Comparison of ENCODE assay signal across 11 cellular contexts in the genomic region with DNA sequence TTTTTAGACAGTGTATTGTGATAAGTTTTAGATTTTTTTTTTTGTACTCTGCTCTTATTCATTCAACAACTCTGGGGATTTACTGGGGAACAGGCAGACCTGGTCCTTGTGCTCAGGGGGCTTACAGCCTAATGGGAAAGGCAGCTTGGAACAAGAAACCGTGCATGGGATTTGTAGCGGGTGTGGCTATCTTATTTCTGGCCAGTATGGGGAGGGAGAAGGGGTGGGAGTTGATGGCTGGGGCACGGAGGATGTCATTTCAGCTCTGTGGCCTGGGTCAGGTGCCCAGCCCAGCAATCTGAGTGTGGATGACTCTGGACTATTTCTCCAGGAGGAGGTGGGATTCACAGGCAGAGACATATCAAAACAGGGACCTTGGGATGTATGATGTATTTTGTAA. TPM values are rescaled to one million over a fixed set of nuclear protein-coding genes. Genes with fewer than 3 reads are reported as not detected.
DNase-seq lines count a peak whose midpoint lies in the region; ATAC-seq and TF ChIP-seq lines count a peak whose summit lies in the region.
"Had no signal": no experiment of that assay in that cellular context is flagged by ENCODE, and none has a peak within 500 bp of the region (broad histone marks: within the 10 kb centered on the region; RNA-seq: fewer than 3 reads in every experiment).

No MANE protein-coding gene starts in this region.

- H3K27ac ChIP-seq in esophagus (ENCODE audit: low read depth in 2 of 2, low read length in 1 of 2): peak overlapping the region; percentile 22 to 65
- H3K27ac ChIP-seq: WERI-Rb-1 had no signal

- H3K27me3 ChIP-seq in esophagus (ENCODE audit: control insufficient read depth in 1 of 2, insufficient read depth in 2 of 2, low read length in 2 of 2): no peaks in the 10 kb centered on the region

- no peaks in the 10 kb centered on the region for H3K36me3 Mint-ChIP-seq in activated naive CD4-positive, alpha-beta T cell treated with anti-CD3 and anti-CD28 coated beads for 36 hours (ENCODE audit: low read depth)
- H3K36me3 Mint-ChIP-seq in natural killer cell (no peaks in the 10 kb centered on the region), type B pancreatic cell (peaks cover 5% of the 10 kb centered on the region)

- ATAC-seq in natural killer cell: no peak
- no peak for ATAC-seq in mucosa of descending colon
- ATAC-seq in HG03521 (IDR thresholded peaks at IDR 0.05; ENCODE audit: unreplicated experiment): no peak

- H3K4me3 ChIP-seq in esophagus (ENCODE audit: low read depth in 1 of 2, low read length in 2 of 2): no peak overlapping the region
- no peak overlapping the region for H3K4me3 ChIP-seq in mucosa of descending colon

- peak overlapping the region; percentile 88 for H3K27ac Mint-ChIP-seq in activated naive CD4-positive, alpha-beta T cell treated with anti-CD3 and anti-CD28 coated beads for 36 hours
- H3K27ac Mint-ChIP-seq in natural killer cell (peak overlapping the region; percentile 41 to 81), type B pancreatic cell (peak overlapping the region; percentile 90)

- no peaks in the 10 kb centered on the region for H3K9me3 ChIP-seq in esophagus (ENCODE audit: control insufficient read depth in 2 of 2, insufficient read depth in 1 of 2, low read depth in 1 of 2, low read length in 1 of 2)
- H3K9me3 ChIP-seq in mucosa of descending colon: no peaks in the 10 kb centered on the region

- intact Hi-C loops in activated naive CD4-positive, alpha-beta T cell treated with anti-CD3 and anti-CD28 coated beads for 36 hours (cut with micrococcal nuclease): loop anchor here (1.0 kb wide), 5 partner anchors 15 to 61 kb away; no protein-coding TSS in a partner anchor
- intact Hi-C loops in natural killer cell (cut with micrococcal nuclease): no loop called here
- intact Hi-C loops in mucosa of descending colon (cut with DNase I, micrococcal nuclease): no loop called here

- H3K4me3 Mint-ChIP-seq in activated naive CD4-positive, alpha-beta T cell treated with anti-CD3 and anti-CD28 coated beads for 36 hours: no peak overlapping the region
- no peak overlapping the region for H3K4me3 Mint-ChIP-seq in natural killer cell
- H3K4me3 Mint-ChIP-seq in type B pancreatic cell: no peak overlapping the region
- H3K4me3 Mint-ChIP-seq: central memory CD8-positive, alpha-beta T cell had no signal

- TF ChIP-seq CTCF in natural killer cell (IDR thresholded peaks at IDR 0.05) (no peak), type B pancreatic cell (conservative IDR thresholded peaks at IDR 0.05) (no peak), mucosa of descending colon (IDR thresholded peaks at IDR 0.05) (no peak)

- H3K27me3 Mint-ChIP-seq in activated naive CD4-positive, alpha-beta T cell treated with anti-CD3 and anti-CD28 coated beads for 36 hours (ENCODE audit: low read depth): no peaks in the 10 kb centered on the region
- no peaks in the 10 kb centered on the region for H3K27me3 Mint-ChIP-seq in natural killer cell (ENCODE audit: low read depth in 2 of 2)
- H3K27me3 Mint-ChIP-seq in type B pancreatic cell: no peaks in the 10 kb centered on the region
- H3K27me3 Mint-ChIP-seq: central memory CD8-positive, alpha-beta T cell had no signal

- CTCF ChIA-PET in activated naive CD4-positive, alpha-beta T cell treated with anti-CD3 and anti-CD28 coated beads for 36 hours (lab: Charles Lee): interaction anchor here (1.4 kb wide), 1 partner anchor 48 kb away, joined by 4 read pairs; no protein-coding TSS in a partner anchor

- H3K36me3 ChIP-seq in esophagus (ENCODE audit: control insufficient read depth in 2 of 2, insufficient read depth in 2 of 2, low read length in 1 of 2) (no peaks in the 10 kb centered on the region), mucosa of descending colon (ENCODE audit: low read depth) (no peaks in the 10 kb centered on the region)

- DNase-seq in activated naive CD4-positive, alpha-beta T cell treated with anti-CD3 and anti-CD28 coated beads for 36 hours: no peak
- DNase-seq in activated naive CD4-positive, alpha-beta T cell treated with Interleukin-2 at 50 U/mL for 16 hours: no peak
- no peak for DNase-seq in natural killer cell
- DNase-seq in type B pancreatic cell (ENCODE audit: extremely low spot score, unreplicated experiment): no peak
- DNase-seq in mucosa of descending colon: no peak
- DNase-seq in putamen (ENCODE audit: low spot score): no peak
- DNase-seq: NCI-H524, WERI-Rb-1 had no signal

- H3K4me1 Mint-ChIP-seq in activated naive CD4-positive, alpha-beta T cell treated with anti-CD3 and anti-CD28 coated beads for 36 hours (ENCODE audit: low read depth): peaks cover 55% of the 10 kb centered on the region
- H3K4me1 Mint-ChIP-seq in natural killer cell: peaks cover 30 to 45% of the 10 kb centered on the region in 2 donors
- H3K4me1 Mint-ChIP-seq in type B pancreatic cell (ENCODE audit: unreplicated experiment): peaks cover 51% of the 10 kb centered on the region

- 57 to 65% methylated on average over 3 of the region's 3 CpGs for WGBS in esophagus, 2 donors

- H3K4me1 ChIP-seq in esophagus (ENCODE audit: control insufficient read depth in 2 of 2, insufficient read depth in 2 of 2, low read length in 1 of 2): peaks cover 2 to 6% of the 10 kb centered on the region in 2 donors
- peaks cover 5% of the 10 kb centered on the region for H3K4me1 ChIP-seq in mucosa of descending colon (ENCODE audit: low read depth)

- H3K9me3 Mint-ChIP-seq in activated naive CD4-positive, alpha-beta T cell treated with anti-CD3 and anti-CD28 coated beads for 36 hours: no peaks in the 10 kb centered on the region
- H3K9me3 Mint-ChIP-seq in natural killer cell: no peaks in the 10 kb centered on the region
- H3K9me3 Mint-ChIP-seq in type B pancreatic cell: no peaks in the 10 kb centered on the region
- H3K9me3 Mint-ChIP-seq: central memory CD8-positive, alpha-beta T cell had no signal

RNA-seq across cellular contexts. Expression of a gene that starts 47.0 kb away (rescaled TPM):
- 10 to 100 TPM; 27.1 to 29.7 TPM for total RNA-seq in activated naive CD4-positive, alpha-beta T cell treated with anti-CD3 and anti-CD28 coated beads for 36 hours
- 1 to 10 TPM; 3.1 to 5.2 TPM for polyA plus RNA-seq in esophagus
- 10 to 100 TPM; 37.6 to 54.3 (median 47.9) TPM for total RNA-seq in natural killer cell
- total RNA-seq in type B pancreatic cell (ENCODE audit: low replicate concordance): 10.8 and 24.8 TPM in 2 replicates
- total RNA-seq in mucosa of descending colon: 10 to 100 TPM in 1 of 3 donors, 1 to 10 TPM in 2; 6.6 to 27.1 (median 8.3) TPM
